16 cellular contexts compared by ENCODE assay signal in genomic region chr1:230085178-230085515, GRCh38. TPM values are rescaled to one million over a fixed set of nuclear protein-coding genes. Genes with fewer than 3 reads are reported as not detected.
A peak's percentile ranks its signal among the peaks of the same experiment; 100 is the strongest.
DNase-seq lines count a peak whose midpoint lies in the region; ATAC-seq, FAIRE-seq and TF ChIP-seq lines count a peak whose summit lies in the region.
"Had no signal": no experiment of that assay in that cellular context is flagged by ENCODE, and none has a peak within 500 bp of the region (broad histone marks: within the 10 kb centered on the region; RNA-seq: fewer than 3 reads in every experiment).

No MANE protein-coding gene starts in this region.

- peaks cover 0 to 74% (median 36%) of the 10 kb centered on the region in 4 donors for H3K4me1 ChIP-seq in tibial nerve

- no peak overlapping the region for H3K4me3 ChIP-seq in tibial nerve
- H3K4me3 ChIP-seq: GM23338, mucosa of descending colon, thyroid gland had no signal

- peak overlapping the region; percentile 44 to 86 (median 78) for H3K27ac ChIP-seq in tibial nerve
- H3K27ac ChIP-seq: thyroid gland, VCaP had no signal

- TF ChIP-seq POLR2A in tibial nerve (IDR thresholded peaks at IDR 0.05) (no peak), GM12891 (IDR thresholded peaks at IDR 0.05; ENCODE audit: low read depth, low read length) (no peak)

- TF ChIP-seq EP300 in tibial nerve (IDR thresholded peaks at IDR 0.05): no peak

- CTCF ChIA-PET in activated naive CD4-positive, alpha-beta T cell treated with anti-CD3 and anti-CD28 coated beads for 36 hours (lab: Charles Lee): interaction anchor here (1.1 to 4.0 kb wide), 3 partner anchors 19 to 82 kb away, joined by 3 to 15 read pairs (median 4); no protein-coding TSS in a partner anchor

- no peaks in the 10 kb centered on the region for H3K9me3 ChIP-seq in tibial nerve
- H3K9me3 ChIP-seq: mucosa of descending colon, thyroid gland had no signal

- DNase-seq in activated naive CD4-positive, alpha-beta T cell treated with anti-CD3 and anti-CD28 coated beads for 36 hours: no peak
- DNase-seq in activated naive CD4-positive, alpha-beta T cell (lab: John Stamatoyannopoulos, UW): no peak
- no peak for DNase-seq in activated naive CD8-positive, alpha-beta T cell treated with anti-CD3 and anti-CD28 coated beads, Interleukin-2, amount 50 U/mL, for 24 hours
- DNase-seq in kidney tubule cell (ENCODE audit: low spot score) (peak; percentile 70), tibial nerve (ENCODE audit: low spot score in 2 of 2) (no peak), ureter (ENCODE audit: low spot score) (no peak), GM12891 (ENCODE audit: insufficient read length, low spot score) (no peak)
- DNase-seq: mucosa of descending colon, NCI-H187, NCI-H748 treated with DMSO at 0.1 percent for 48 hours, thyroid gland had no signal

- 68 to 75% methylated on average over 5 of the region's 5 CpGs for WGBS in tibial nerve, 2 donors

- H3K36me3 ChIP-seq in tibial nerve: no peaks in the 10 kb centered on the region

- H3K27ac Mint-ChIP-seq in activated naive CD4-positive, alpha-beta T cell treated with anti-CD3 and anti-CD28 coated beads for 36 hours: peak overlapping the region; percentile 10
- H3K27ac Mint-ChIP-seq in activated naive CD8-positive, alpha-beta T cell treated with anti-CD3 and anti-CD28 coated beads, Interleukin-2, amount 50 U/mL, for 24 hours: peak overlapping the region; percentile 85
- H3K27ac Mint-ChIP-seq: GM23338 had no signal

- peaks cover 11% of the 10 kb centered on the region for H3K9me3 Mint-ChIP-seq in activated naive CD4-positive, alpha-beta T cell treated with anti-CD3 and anti-CD28 coated beads for 36 hours
- H3K9me3 Mint-ChIP-seq in activated naive CD8-positive, alpha-beta T cell treated with anti-CD3 and anti-CD28 coated beads, Interleukin-2, amount 50 U/mL, for 24 hours: peaks cover 12% of the 10 kb centered on the region

- no peak for ATAC-seq in activated naive CD8-positive, alpha-beta T cell treated with anti-CD3 and anti-CD28 coated beads, Interleukin-2, amount 50 U/mL, for 24 hours
- ATAC-seq in HG02970 (IDR thresholded peaks at IDR 0.05; ENCODE audit: low FRiP score, unreplicated experiment): no peak
- ATAC-seq: GM23338 had no signal

- H3K4me3 Mint-ChIP-seq in activated naive CD4-positive, alpha-beta T cell treated with anti-CD3 and anti-CD28 coated beads for 36 hours: no peak overlapping the region
- H3K4me3 Mint-ChIP-seq in activated naive CD8-positive, alpha-beta T cell treated with anti-CD3 and anti-CD28 coated beads, Interleukin-2, amount 50 U/mL, for 24 hours: no peak overlapping the region
- H3K4me3 Mint-ChIP-seq: GM23338, IgD-negative memory B cell had no signal

- H3K27me3 Mint-ChIP-seq in activated naive CD4-positive, alpha-beta T cell treated with anti-CD3 and anti-CD28 coated beads for 36 hours (ENCODE audit: low read depth): no peaks in the 10 kb centered on the region
- H3K27me3 Mint-ChIP-seq in activated naive CD8-positive, alpha-beta T cell treated with anti-CD3 and anti-CD28 coated beads, Interleukin-2, amount 50 U/mL, for 24 hours: peaks cover 2% of the 10 kb centered on the region
- H3K27me3 Mint-ChIP-seq: IgD-negative memory B cell had no signal

- intact Hi-C loops in activated naive CD4-positive, alpha-beta T cell treated with anti-CD3 and anti-CD28 coated beads for 36 hours (cut with micrococcal nuclease): no loop called here

- no peak for FAIRE-seq in GM12891 (lab: Jason Lieb, UNC)
- FAIRE-seq: GM12892 had no signal

- TF ChIP-seq CTCF in tibial nerve (IDR thresholded peaks at IDR 0.05): no peak

- H3K4me1 Mint-ChIP-seq in activated naive CD4-positive, alpha-beta T cell treated with anti-CD3 and anti-CD28 coated beads for 36 hours (ENCODE audit: low read depth): peaks cover 68% of the 10 kb centered on the region
- H3K4me1 Mint-ChIP-seq in activated naive CD8-positive, alpha-beta T cell treated with anti-CD3 and anti-CD28 coated beads, Interleukin-2, amount 50 U/mL, for 24 hours: peaks cover 71% of the 10 kb centered on the region

- peaks cover 34% of the 10 kb centered on the region for H3K36me3 Mint-ChIP-seq in activated naive CD4-positive, alpha-beta T cell treated with anti-CD3 and anti-CD28 coated beads for 36 hours (ENCODE audit: low read depth)
- peaks cover 34% of the 10 kb centered on the region for H3K36me3 Mint-ChIP-seq in activated naive CD8-positive, alpha-beta T cell treated with anti-CD3 and anti-CD28 coated beads, Interleukin-2, amount 50 U/mL, for 24 hours (ENCODE audit: low read depth)

- H3K27me3 ChIP-seq in tibial nerve: no peaks in the 10 kb centered on the region
- H3K27me3 ChIP-seq: thyroid gland had no signal

TF ChIP-seq in GM12891, 5 proteins besides CTCF, POLR2A, EP300 and RAD21:
- no peak for TF ChIP-seq TAF1 (IDR thresholded peaks at IDR 0.05; ENCODE audit: low read depth, low read length)
- no peak for TF ChIP-seq POLR2AphosphoS5 (IDR thresholded peaks at IDR 0.05; ENCODE audit: low read depth, low read length)
- no peak for TF ChIP-seq PAX5 (IDR thresholded peaks at IDR 0.05; ENCODE audit: insufficient read depth, low read length, severe bottlenecking)
- no peak for TF ChIP-seq SPI1 (IDR thresholded peaks at IDR 0.05; ENCODE audit: low read depth, low read length)
- TF ChIP-seq POU2F2 (IDR thresholded peaks at IDR 0.05; ENCODE audit: low read depth, low read length): no peak

RNA-seq across cellular contexts. Expression of gene GALNT2, which starts 18.1 kb away (rescaled TPM):
- 10 to 100 TPM; 59.8 to 62.4 TPM for total RNA-seq in activated naive CD4-positive, alpha-beta T cell treated with anti-CD3 and anti-CD28 coated beads for 36 hours
- 10 to 100 TPM; 47.9 to 78.6 (median 60.0) TPM for total RNA-seq in tibial nerve
- 67.9 TPM for total RNA-seq in ureter
- 18.6 TPM for polyA plus RNA-seq in GM12891 (2012; ENCODE audit: low read depth, missing spikeins)
